Comparison of ENCODE assay signal across 21 cellular contexts in the genomic region with DNA sequence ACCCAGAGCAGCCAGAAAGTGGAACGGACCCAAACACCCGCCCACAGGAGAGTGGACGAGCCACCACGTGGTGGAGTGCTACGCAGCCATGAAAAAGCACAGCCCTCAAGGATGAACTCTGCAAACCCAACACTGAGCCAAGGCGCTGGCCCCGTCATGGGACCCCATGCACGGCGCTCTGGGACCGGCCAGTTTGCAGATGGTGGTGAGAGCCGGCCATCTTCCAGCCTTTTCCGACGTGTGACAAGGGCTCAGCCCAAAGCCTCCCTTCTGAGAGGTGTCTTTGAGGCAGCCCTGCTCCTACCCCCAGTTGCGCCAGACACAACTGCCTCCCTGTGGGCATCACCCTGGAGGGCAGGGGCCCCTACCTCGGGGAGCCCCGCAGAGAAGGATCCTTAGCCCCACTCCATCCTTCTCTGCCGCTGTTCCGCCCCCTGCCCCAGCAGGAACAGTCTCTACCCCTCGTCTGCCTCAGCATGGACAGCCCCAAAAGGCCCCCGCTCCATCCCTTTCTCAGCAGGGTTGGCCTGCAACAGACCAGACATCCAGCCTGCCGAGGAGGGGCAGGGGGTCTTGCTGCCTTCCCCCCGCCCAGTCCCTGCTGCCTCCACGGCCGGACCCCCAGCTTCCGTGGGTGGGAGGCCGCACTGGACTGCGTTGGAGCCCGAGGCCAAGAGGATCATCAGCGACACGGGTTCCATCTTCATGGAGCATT.
DNase-seq lines count a peak whose midpoint lies in the region; ATAC-seq and TF ChIP-seq lines count a peak whose summit lies in the region.
"Had no signal": no experiment of that assay in that cellular context is flagged by ENCODE, and none has a peak within 500 bp of the region (broad histone marks: within the 10 kb centered on the region; RNA-seq: fewer than 3 reads in every experiment).

No MANE protein-coding gene starts in this region.

- H3K9ac ChIP-seq in SK-N-SH, result no peak overlapping the region
- no peak overlapping the region for H3K9ac ChIP-seq in neuronal stem cell (ENCODE audit: low read depth, low read length, poor library complexity)
- H3K9ac ChIP-seq: KMS-11 had no signal

- H3K27ac ChIP-seq in SK-N-SH (ENCODE audit: low read depth in 2 of 2, low read length in 1 of 2) (no peak overlapping the region), neuronal stem cell (replicated peaks; ENCODE audit: low read length) (no peak overlapping the region)
- H3K27ac ChIP-seq: 22Rv1, A549, KMS-11 had no signal

- no peak overlapping the region for H2BK120ac ChIP-seq in neuronal stem cell (ENCODE audit: low read depth, low read length)

- H3K9me3 ChIP-seq in SK-N-SH (no peaks in the 10 kb centered on the region), neuronal stem cell (replicated peaks in 1 of 2; ENCODE audit: control insufficient read depth in 2 of 2, insufficient read depth in 1 of 2, low read depth in 1 of 2, low read length in 2 of 2) (no peaks in the 10 kb centered on the region)
- H3K9me3 ChIP-seq: A549 had no signal

- H3K4me2 ChIP-seq in SK-N-SH, result no peak overlapping the region
- no peak overlapping the region for H3K4me2 ChIP-seq in neuronal stem cell (ENCODE audit: insufficient read depth, low read length, poor library complexity, severe bottlenecking)
- H3K4me2 ChIP-seq: A549, KMS-11 had no signal

- TF ChIP-seq RAD21 in SK-N-SH (IDR thresholded peaks at IDR 0.05; ENCODE audit: low read length), result no peak

- H2AFZ ChIP-seq in SK-N-SH (ENCODE audit: low read depth) (no peak overlapping the region), neuronal stem cell (ENCODE audit: low read length) (no peak overlapping the region)

- peaks cover 2% of the 10 kb centered on the region for H3K79me1 ChIP-seq in neuronal stem cell (ENCODE audit: low read depth, low read length)

- TF ChIP-seq CTCF in SK-N-SH (IDR thresholded peaks at IDR 0.05), result no peak
- no peak for TF ChIP-seq CTCF in foreskin fibroblast (IDR thresholded peaks at IDR 0.05; ENCODE audit: low read depth, low read length)

- WGBS in SK-N-SH (ENCODE audit: low lambda C conversion rate), result 52% methylated on average over 21 of the region's 30 CpGs
- no CpG with 5 or more reads among the region's 30 CpGs for WGBS in neuronal stem cell (ENCODE audit: extremely low coverage in 2 of 2, insufficient read length in 2 of 2, insufficient replicate concordance in 1 of 2), 2 donors

- no peak for TF ChIP-seq EP300 in SK-N-SH (IDR thresholded peaks at IDR 0.05; ENCODE audit: borderline replicate concordance in 1 of 2, low read depth in 1 of 2, low read length in 1 of 2)

- H2BK15ac ChIP-seq in neuronal stem cell (ENCODE audit: low read length), result no peak overlapping the region

- peak; percentile 44 for DNase-seq in SK-N-SH
- peak; percentile 62 for DNase-seq in H7
- no peak for DNase-seq in neuronal stem cell (ENCODE audit: low spot score)
- no peak for DNase-seq in T-helper 1 cell
- DNase-seq in foreskin fibroblast, result no peak
- DNase-seq: AML-193; CD8-positive, alpha-beta T cell; COR-L47; DMS 273 treated with DMSO at 0.1 percent for 48 hours; DMS53; DND-41; EL; GOT3; H9 had no signal

- H2BK12ac ChIP-seq in neuronal stem cell (ENCODE audit: low read length), result peak overlapping the region; percentile 10

- no peaks in the 10 kb centered on the region for H3K79me2 ChIP-seq in SK-N-SH (ENCODE audit: insufficient read depth)

- H3K36me3 ChIP-seq in SK-N-SH (replicated peaks in 1 of 2; ENCODE audit: control insufficient read depth in 1 of 2, insufficient read depth in 2 of 2, low read length in 1 of 2) (no peaks in the 10 kb centered on the region), H7 (replicated peaks; ENCODE audit: control insufficient read depth, insufficient read depth, low read length) (no peaks in the 10 kb centered on the region), neuronal stem cell (replicated peaks in 1 of 2; ENCODE audit: control insufficient read depth in 2 of 2, insufficient read depth in 2 of 2, low read length in 2 of 2) (no peaks in the 10 kb centered on the region)

- no peaks in the 10 kb centered on the region; a peak in 1 of 4 replicates for H3K4me1 ChIP-seq in SK-N-SH (ENCODE audit: control insufficient read depth in 1 of 2, insufficient read depth in 2 of 2, low read depth in 1 of 2, low read length in 1 of 2)
- H3K4me1 ChIP-seq in neuronal stem cell (ENCODE audit: control insufficient read depth in 2 of 2, insufficient read depth in 1 of 2, low read depth in 1 of 2, low read length in 2 of 2), result no peaks in the 10 kb centered on the region
- H3K4me1 ChIP-seq: A549 had no signal

- CTCF ChIA-PET in SK-N-SH (lab: Yijun Ruan, JAX), result interaction anchor here (1.0 kb wide), 1 partner anchor 189 kb away, joined by 3 read pairs; no protein-coding TSS in a partner anchor

- peak overlapping the region; percentile 89 for H2AK5ac ChIP-seq in neuronal stem cell (ENCODE audit: low read depth, low read length)

- peak overlapping the region; percentile 65 for H3K23ac ChIP-seq in neuronal stem cell (ENCODE audit: low read depth, low read length, poor library complexity)

- H3K18ac ChIP-seq in neuronal stem cell (ENCODE audit: low read length), result peak overlapping the region; percentile 38

- H3K27me3 ChIP-seq in SK-N-SH (ENCODE audit: insufficient read depth) (peaks cover 89% of the 10 kb centered on the region), H7 (ENCODE audit: control insufficient read depth, insufficient read depth, low read length) (no peaks in the 10 kb centered on the region), neuronal stem cell (ENCODE audit: control insufficient read depth in 3 of 3, insufficient read depth in 3 of 3, low read depth in 1 of 3, low read length in 3 of 3) (peaks cover 0 to 42% (median 0%) of the 10 kb centered on the region in 3 experiments)

- H3K4ac ChIP-seq in neuronal stem cell (ENCODE audit: low read length), result no peak overlapping the region

- H3K9me2 ChIP-seq in SK-N-SH, result no peaks in the 10 kb centered on the region

- H2BK5ac ChIP-seq in neuronal stem cell (ENCODE audit: low read length), result peak overlapping the region; percentile 82

- peaks cover 6% of the 10 kb centered on the region for H3F3A ChIP-seq in SK-N-SH (replicated peaks; ENCODE audit: insufficient read depth)

- H3K4me3 ChIP-seq in SK-N-SH (ENCODE audit: low read depth in 2 of 2, low read length in 1 of 2) (no peak overlapping the region), H7 (ENCODE audit: insufficient read depth, low read depth, low read length) (no peak overlapping the region), neuronal stem cell (ENCODE audit: low read length in 2 of 2) (no peak overlapping the region), foreskin fibroblast (ENCODE audit: low read depth in 1 of 2, low read length in 2 of 2) (no peak overlapping the region)
- H3K4me3 ChIP-seq: A549, GM12878 had no signal

- H4K8ac ChIP-seq in neuronal stem cell (ENCODE audit: low read depth, low read length), result no peak overlapping the region

- POLR2A ChIA-PET in SK-N-SH (lab: Yijun Ruan, JAX), result no interaction called here

- H4K20me1 ChIP-seq in SK-N-SH (ENCODE audit: insufficient read depth), result peaks cover 3% of the 10 kb centered on the region; the same call in 1 of the 2 replicates

- H3K14ac ChIP-seq in neuronal stem cell (ENCODE audit: low read length), result peak overlapping the region; percentile 97

- no peak for ATAC-seq in SK-N-SH treated with all-trans-retinoic acid at 6 μM for 48 hours
- ATAC-seq in GM21576 (IDR thresholded peaks at IDR 0.05; ENCODE audit: unreplicated experiment), result no peak
- ATAC-seq: CD8-positive, alpha-beta T cell; GM12878; HepG2 had no signal

- H4K91ac ChIP-seq in neuronal stem cell (ENCODE audit: low read depth, low read length, poor library complexity), result no peak overlapping the region

TF ChIP-seq in SK-N-SH, 30 proteins besides CTCF, POLR2A, EP300 and RAD21 (continues in another document):
- TF ChIP-seq, protein P1, sequence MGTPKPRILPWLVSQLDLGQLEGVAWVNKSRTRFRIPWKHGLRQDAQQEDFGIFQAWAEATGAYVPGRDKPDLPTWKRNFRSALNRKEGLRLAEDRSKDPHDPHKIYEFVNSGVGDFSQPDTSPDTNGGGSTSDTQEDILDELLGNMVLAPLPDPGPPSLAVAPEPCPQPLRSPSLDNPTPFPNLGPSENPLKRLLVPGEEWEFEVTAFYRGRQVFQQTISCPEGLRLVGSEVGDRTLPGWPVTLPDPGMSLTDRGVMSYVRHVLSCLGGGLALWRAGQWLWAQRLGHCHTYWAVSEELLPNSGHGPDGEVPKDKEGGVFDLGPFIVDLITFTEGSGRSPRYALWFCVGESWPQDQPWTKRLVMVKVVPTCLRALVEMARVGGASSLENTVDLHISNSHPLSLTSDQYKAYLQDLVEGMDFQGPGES (IDR thresholded peaks at IDR 0.05; ENCODE audit: low read depth, low read length), result no peak
- TF ChIP-seq FOXM1 (IDR thresholded peaks at IDR 0.05; ENCODE audit: low read depth) (no peak), RFX5 (IDR thresholded peaks at IDR 0.05; ENCODE audit: low read length) (no peak), NFIC (IDR thresholded peaks at IDR 0.05; ENCODE audit: borderline replicate concordance) (no peak), EZH2phosphoT487 (IDR thresholded peaks at IDR 0.05; ENCODE audit: borderline replicate concordance, low read depth) (no peak), GATA2 (CRISPR knock-in tag; IDR thresholded peaks at IDR 0.05) (no peak), FOSL2 (IDR thresholded peaks at IDR 0.05; ENCODE audit: borderline replicate concordance, low read depth) (no peak)

TF ChIP-seq in SK-N-SH treated with all-trans-retinoic acid at 6 μM for 48 hours, 23 proteins besides CTCF, POLR2A, EP300 and RAD21 (continues in another document):
- TF ChIP-seq ESRRG (CRISPR knock-in tag; IDR thresholded peaks at IDR 0.05), result no peak
- TF ChIP-seq CSDC2 (CRISPR knock-in tag; IDR thresholded peaks at IDR 0.05), result no peak
- TF ChIP-seq RARB (CRISPR knock-in tag; IDR thresholded peaks at IDR 0.05), result no peak
- TF ChIP-seq ZNF565 (CRISPR knock-in tag; conservative IDR thresholded peaks at IDR 0.05; ENCODE audit: low read depth), result no peak
- TF ChIP-seq SNAI2 (CRISPR knock-in tag; IDR thresholded peaks at IDR 0.05), result no peak
- no peak for TF ChIP-seq GLIS3 (CRISPR knock-in tag; IDR thresholded peaks at IDR 0.05)
- TF ChIP-seq ZC3H10 (CRISPR knock-in tag; IDR thresholded peaks at IDR 0.05), result no peak
- no peak for TF ChIP-seq PPARA (CRISPR knock-in tag; IDR thresholded peaks at IDR 0.05; ENCODE audit: borderline replicate concordance)
- TF ChIP-seq ZFP30 (CRISPR knock-in tag; IDR thresholded peaks at IDR 0.05), result no peak
- no peak for TF ChIP-seq ZFP3 (CRISPR knock-in tag; IDR thresholded peaks at IDR 0.05)

Comparison
In these comparisons a context has a peak if more than half of its experiments do, and no peak if none do; other contexts are left out.
1. DNase-seq: peak in SK-N-SH (single experiment) and H7 (single experiment); none in neuronal stem cell (single experiment), T-helper 1 cell (0 of 5) and foreskin fibroblast (0 of 2).